Comparison of ENCODE assay signal across 18 cellular contexts in genomic region chr5:149441194-149441753, GRCh38.
DNase-seq lines count a peak whose midpoint lies in the region; ATAC-seq and TF ChIP-seq lines count a peak whose summit lies in the region.
"Had no signal": no experiment of that assay in that cellular context is flagged by ENCODE, and none has a peak within 500 bp of the region (broad histone marks: within the 10 kb centered on the region; RNA-seq: fewer than 3 reads in every experiment).

No MANE protein-coding gene starts in this region.

- H3K36me3 Mint-ChIP-seq in CD14-positive monocyte, result no peaks in the 10 kb centered on the region
- H3K36me3 Mint-ChIP-seq: CD8-positive, alpha-beta memory T cell had no signal

- peaks cover 9% of the 10 kb centered on the region for H3K4me1 Mint-ChIP-seq in CD14-positive monocyte

- no peak for ATAC-seq in Panc1
- ATAC-seq in SK-N-SH treated with all-trans-retinoic acid at 6 μM for 48 hours, result no peak
- ATAC-seq: HepG2 had no signal

- H3K36me3 ChIP-seq in Panc1 (ENCODE audit: control insufficient read depth, insufficient read depth, low read length) (no peaks in the 10 kb centered on the region), mucosa of stomach (ENCODE audit: control insufficient read depth, insufficient read depth, low read length) (no peaks in the 10 kb centered on the region)

- H3K9me3 Mint-ChIP-seq in CD14-positive monocyte, result peaks cover 6 to 11% (median 10%) of the 10 kb centered on the region in 7 donors
- H3K9me3 Mint-ChIP-seq: HFFc6 had no signal

- BruUV-seq in Panc1 (replicated peaks; lab: Mats Ljungman, UMichigan), result no TSS peak

- DNase-seq in Panc1 (ENCODE audit: low read depth, low spot score) (no peak), epidermal melanocyte (ENCODE audit: insufficient read length, low spot score) (peak; percentile 3), CD14-positive monocyte (ENCODE audit: low spot score) (no peak)
- DNase-seq in activated naive CD4-positive, alpha-beta T cell treated with Interleukin-2 at 50 U/mL for 16 hours, result no peak
- no peak for DNase-seq in stimulated activated CD4-positive, alpha-beta T cell treated with anti-CD3 and anti-CD28 coated beads, Interleukin-4, amount 100 ng/mL, for 24 hours
- DNase-seq: CD8-positive, alpha-beta memory T cell; DMS79; GM23248; HFFc6; MM.1S; NCI-H1105; NCI-H1694; NCI-H2227 treated with DMSO at 0.1 percent for 48 hours; NCI-H524 treated with DMSO at 0.1 percent for 48 hours; SHP77 had no signal

- H3K9me3 ChIP-seq in Panc1 (ENCODE audit: control insufficient read depth, insufficient read depth, low read depth, low read length) (peaks cover 3% of the 10 kb centered on the region; the same call in 1 of the 2 replicates), mucosa of stomach (ENCODE audit: control insufficient read depth, low read length) (no peaks in the 10 kb centered on the region)

- H3K27me3 ChIP-seq in Panc1 (ENCODE audit: control insufficient read depth, insufficient read depth, low read length), result no peaks in the 10 kb centered on the region
- no peaks in the 10 kb centered on the region for H3K27me3 ChIP-seq in mucosa of stomach (ENCODE audit: control insufficient read depth, insufficient read depth, low read length)

- peak overlapping the region; percentile 18; the same call in 1 of the 2 replicates for H3K27ac ChIP-seq in Panc1 (ENCODE audit: low read length)
- H3K27ac ChIP-seq: GM23248 had no signal

- H3K27me3 Mint-ChIP-seq in CD14-positive monocyte (ENCODE audit: low read depth in 3 of 3), result peaks cover 0 to 14% (median 0%) of the 10 kb centered on the region in 3 donors

- CTCF ChIA-PET in Panc1 (lab: Charles Lee), result interaction anchor here (0.6 to 1.4 kb wide), 5 partner anchors 59 to 178 kb away, joined by 3 to 15 read pairs (median 6); partner anchors contain the start of gene CSNK1A1

- H3K9ac ChIP-seq in mucosa of stomach (ENCODE audit: low read length), result peak overlapping the region; percentile 4
- H3K9ac ChIP-seq: GM23248 had no signal

- H3K4me3 ChIP-seq in Panc1 (ENCODE audit: low read depth in 2 of 2, low read length in 2 of 2), result no peak overlapping the region
- H3K4me3 ChIP-seq in mucosa of stomach (ENCODE audit: low read length), result no peak overlapping the region
- H3K4me3 ChIP-seq: GM23248 had no signal

- H3K4me3 Mint-ChIP-seq in CD14-positive monocyte, result no peak overlapping the region
- H3K4me3 Mint-ChIP-seq: CD8-positive, alpha-beta memory T cell; HFFc6 had no signal

- POLR2A ChIA-PET in Panc1 (lab: Charles Lee), result no interaction called here

- H3K4me1 ChIP-seq in Panc1 (ENCODE audit: control insufficient read depth, insufficient read depth, low read length), result peaks cover 33% of the 10 kb centered on the region
- peaks cover 49% of the 10 kb centered on the region for H3K4me1 ChIP-seq in mucosa of stomach (ENCODE audit: control insufficient read depth, insufficient read depth, low read length)

- intact Hi-C loops in Panc1 (cut with micrococcal nuclease; ENCODE audit: unreplicated experiment) (loop anchor here (5.0 kb wide), 2 partner anchors 124 to 181 kb away; no protein-coding TSS in a partner anchor), CD14-positive monocyte (cut with micrococcal nuclease) (loop anchor here in 1 of 2 donors (5.0 kb wide), 1 partner anchor 121 kb away; no protein-coding TSS in a partner anchor)

- TF ChIP-seq CTCF in Panc1 (IDR thresholded peaks at IDR 0.05) (no peak), CD14-positive monocyte (IDR thresholded peaks at IDR 0.05) (no peak)

- no peak overlapping the region for H3K27ac Mint-ChIP-seq in CD14-positive monocyte
- H3K27ac Mint-ChIP-seq: CD8-positive, alpha-beta memory T cell; HFFc6 had no signal

- in situ Hi-C loops in Panc1 (cut with HindIII; ENCODE audit: low pct_unique_long_range_greater_than_20kb, low sequenced_read_pairs), result no loop called here

TF ChIP-seq in SK-N-SH treated with all-trans-retinoic acid at 6 μM for 48 hours, 23 proteins besides CTCF, POLR2A, EP300 and RAD21:
- TF ChIP-seq ZNF565 (CRISPR knock-in tag; conservative IDR thresholded peaks at IDR 0.05; ENCODE audit: low read depth), result no peak
